Comparison of ENCODE assay signal across 1 cellular context in the genomic region with DNA sequence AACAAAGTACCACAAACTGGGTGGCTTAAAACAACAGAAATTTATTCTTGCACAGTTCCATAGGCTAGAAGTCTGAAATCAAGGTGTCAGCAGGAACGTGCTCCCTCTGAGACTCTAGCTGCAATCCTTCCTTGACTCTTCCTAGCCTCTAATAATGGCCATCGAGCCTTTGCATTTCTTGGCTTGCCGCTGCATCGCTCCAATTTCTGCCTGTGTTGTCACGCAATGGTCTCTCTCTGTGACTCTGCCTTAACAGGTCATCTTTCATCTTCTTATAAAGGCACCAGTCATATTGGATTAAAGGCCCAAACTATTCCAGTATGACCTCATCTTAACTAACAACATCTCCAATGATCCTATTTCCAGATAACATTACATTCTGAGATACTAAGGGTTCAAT.
TF ChIP-seq lines count a peak whose summit lies in the region.

No MANE protein-coding gene starts in this region.

TF ChIP-seq in HepG2, 621 proteins besides CTCF, POLR2A, EP300 and RAD21 (continued from another document):
- TF ChIP-seq ATF7 (IDR thresholded peaks at IDR 0.05) (0 out of 2 replicates have a peak, but pooled peaks have one; percentile 27), ATF7 (CRISPR knock-in tag; IDR thresholded peaks at IDR 0.05) (no peak)
